8 cellular contexts compared by ENCODE assay signal in genomic region chr19:17289489-17289888, GRCh38. TPM values are rescaled to one million over a fixed set of nuclear protein-coding genes. Genes with fewer than 3 reads are reported as not detected.
DNase-seq lines count a peak whose midpoint lies in the region; ATAC-seq and TF ChIP-seq lines count a peak whose summit lies in the region.

No MANE protein-coding gene starts in this region.

- in situ Hi-C loops in KBM-7 (cut with MboI; ENCODE audit: low pct_unique_long_range_greater_than_20kb, low sequenced_read_pairs) (no loop called here), gastrocnemius medialis (cut with MboI; ENCODE audit: low sequenced_read_pairs in 4 of 4) (loop anchor here in 2 of 4 donors (5.0 to 25.0 kb wide), 3 partner anchors 85 to 527 kb away; no protein-coding TSS in a partner anchor)

- no peaks in the 10 kb centered on the region for H3K9me3 Mint-ChIP-seq in activated CD8-positive, alpha-beta memory T cell treated with anti-CD3 and anti-CD28 coated beads, Interleukin-2, amount 10 ng/mL, durations not matched to agents 7 days and 5 days (ENCODE audit: low read depth)

- no peaks in the 10 kb centered on the region for H3K27me3 ChIP-seq in gastrocnemius medialis

- DNase-seq in COLO668 (lab: John Stamatoyannopoulos, UW; ENCODE audit: unreplicated experiment), result peak; percentile 6
- peak; percentile 55 for DNase-seq in KBM-7
- peak; percentile 63 for DNase-seq in activated CD8-positive, alpha-beta memory T cell treated with anti-CD3 and anti-CD28 coated beads, Interleukin-2, amount 10 ng/mL, durations not matched to agents 7 days and 5 days
- peak; percentile 88 for DNase-seq in cardiac septum (ENCODE audit: low spot score)
- peak; percentile 23 to 61 for DNase-seq in gastrocnemius medialis
- DNase-seq in putamen (ENCODE audit: low spot score), result no peak
- DNase-seq in OCI-M2 (lab: John Stamatoyannopoulos, UW; ENCODE audit: unreplicated experiment), result no peak

- intact Hi-C loops in cardiac septum (cut with DNase I) (no loop called here), gastrocnemius medialis (cut with DNase I; ENCODE audit: low total_unique reads) (no loop called here)

- H3K9me3 ChIP-seq in gastrocnemius medialis, result no peaks in the 10 kb centered on the region

- no peaks in the 10 kb centered on the region for H3K36me3 ChIP-seq in gastrocnemius medialis

- ATAC-seq in activated CD8-positive, alpha-beta memory T cell treated with anti-CD3 and anti-CD28 coated beads, Interleukin-2, amount 10 ng/mL, durations not matched to agents 7 days and 5 days, result no peak
- ATAC-seq in gastrocnemius medialis (peak; percentile 49 to 60), GM19035 (IDR thresholded peaks at IDR 0.05; ENCODE audit: unreplicated experiment) (no peak)

- H3K27me3 Mint-ChIP-seq in activated CD8-positive, alpha-beta memory T cell treated with anti-CD3 and anti-CD28 coated beads, Interleukin-2, amount 10 ng/mL, durations not matched to agents 7 days and 5 days, result peaks cover 3% of the 10 kb centered on the region

- no peak overlapping the region for H3K4me3 ChIP-seq in gastrocnemius medialis

- no peak overlapping the region for H3K27ac Mint-ChIP-seq in activated CD8-positive, alpha-beta memory T cell treated with anti-CD3 and anti-CD28 coated beads, Interleukin-2, amount 10 ng/mL, durations not matched to agents 7 days and 5 days

- H3K4me1 ChIP-seq in gastrocnemius medialis, result peaks cover 0 to 11% of the 10 kb centered on the region in 2 donors

- peaks cover 11% of the 10 kb centered on the region for H3K4me1 Mint-ChIP-seq in activated CD8-positive, alpha-beta memory T cell treated with anti-CD3 and anti-CD28 coated beads, Interleukin-2, amount 10 ng/mL, durations not matched to agents 7 days and 5 days

- peak overlapping the region in 3 of 4 donors; percentile 43 to 49 (median 47) for H3K27ac ChIP-seq in gastrocnemius medialis

- no peak for TF ChIP-seq POLR2A in gastrocnemius medialis (IDR thresholded peaks at IDR 0.05)

- peaks cover 5% of the 10 kb centered on the region for H3K36me3 Mint-ChIP-seq in activated CD8-positive, alpha-beta memory T cell treated with anti-CD3 and anti-CD28 coated beads, Interleukin-2, amount 10 ng/mL, durations not matched to agents 7 days and 5 days

- H3K4me3 Mint-ChIP-seq in activated CD8-positive, alpha-beta memory T cell treated with anti-CD3 and anti-CD28 coated beads, Interleukin-2, amount 10 ng/mL, durations not matched to agents 7 days and 5 days, result no peak overlapping the region

- no peak for TF ChIP-seq CTCF in gastrocnemius medialis (IDR thresholded peaks at IDR 0.05 in 4 of 5, conservative IDR thresholded peaks at IDR 0.05 in 1 of 5)

- CTCF ChIA-PET in activated CD8-positive, alpha-beta memory T cell treated with anti-CD3 and anti-CD28 coated beads, Interleukin-2, amount 10 ng/mL, durations not matched to agents 7 days and 5 days (lab: Charles Lee), result interaction anchor here (0.7 kb wide), 2 partner anchors 44 to 68 kb away, joined by 3 read pairs; no protein-coding TSS in a partner anchor

RNA-seq across cellular contexts. Expression of gene ANKLE1, which starts 7.8 kb away (rescaled TPM):
- total RNA-seq in activated CD8-positive, alpha-beta memory T cell treated with anti-CD3 and anti-CD28 coated beads, Interleukin-2, amount 10 ng/mL, durations not matched to agents 7 days and 5 days, result 10 to 100 TPM in 1 of 2 experiments, 1 to 10 TPM in 1; 9.2 to 17.2 TPM
- total RNA-seq in cardiac septum, result 0.30 TPM
- 1 to 10 TPM in 1 of 4 donors, under 1 TPM in 1, not detected in 2; 0.11 to 1.4 TPM for total RNA-seq in gastrocnemius medialis

RNA-seq across cellular contexts. Expression of gene ABHD8, which starts 13.7 kb away (rescaled TPM):
- 10 to 100 TPM; 10.1 to 10.7 TPM for total RNA-seq in activated CD8-positive, alpha-beta memory T cell treated with anti-CD3 and anti-CD28 coated beads, Interleukin-2, amount 10 ng/mL, durations not matched to agents 7 days and 5 days
- 8.6 TPM for total RNA-seq in cardiac septum
- total RNA-seq in gastrocnemius medialis, result 10 to 100 TPM; 12.2 to 25.0 (median 19.8) TPM

RNA-seq across cellular contexts. Expression of gene MRPL34, which starts 16.2 kb away (rescaled TPM):
- total RNA-seq in activated CD8-positive, alpha-beta memory T cell treated with anti-CD3 and anti-CD28 coated beads, Interleukin-2, amount 10 ng/mL, durations not matched to agents 7 days and 5 days, result 100 to 1,000 TPM in 1 of 2 experiments, 10 to 100 TPM in 1; 94.7 to 115 TPM
- 136 TPM for total RNA-seq in cardiac septum
- 100 to 1,000 TPM; 145 to 369 (median 249) TPM for total RNA-seq in gastrocnemius medialis

RNA-seq across cellular contexts. Expression of gene DDA1, which starts 19.9 kb away (rescaled TPM):
- 10 to 100 TPM; 47.7 to 58.9 TPM for total RNA-seq in activated CD8-positive, alpha-beta memory T cell treated with anti-CD3 and anti-CD28 coated beads, Interleukin-2, amount 10 ng/mL, durations not matched to agents 7 days and 5 days
- total RNA-seq in cardiac septum (38.8 TPM), gastrocnemius medialis (10 to 100 TPM; 18.7 to 40.0 (median 27.0) TPM)

RNA-seq across cellular contexts. Expression of gene BABAM1, which starts 22.2 kb away (rescaled TPM):
- total RNA-seq in activated CD8-positive, alpha-beta memory T cell treated with anti-CD3 and anti-CD28 coated beads, Interleukin-2, amount 10 ng/mL, durations not matched to agents 7 days and 5 days, result 100 to 1,000 TPM; 113 to 117 TPM
- total RNA-seq in cardiac septum, result 70.5 TPM
- total RNA-seq in gastrocnemius medialis, result 100 to 1,000 TPM in 2 of 4 donors, 10 to 100 TPM in 2; 86.3 to 120 (median 99.4) TPM

Comparison
In these comparisons a context has a peak if more than half of its experiments do, and no peak if none do; other contexts are left out.
1. DNase-seq: peak in COLO668 (single experiment), KBM-7 (single experiment), activated CD8-positive, alpha-beta memory T cell treated with anti-CD3 and anti-CD28 coated beads, Interleukin-2, amount 10 ng/mL, durations not matched to agents 7 days and 5 days (single experiment), cardiac septum (single experiment) and gastrocnemius medialis (2 of 2); none in putamen (single experiment) and OCI-M2 (single experiment).
2. ATAC-seq: peak in gastrocnemius medialis (2 of 2); none in activated CD8-positive, alpha-beta memory T cell treated with anti-CD3 and anti-CD28 coated beads, Interleukin-2, amount 10 ng/mL, durations not matched to agents 7 days and 5 days (single experiment) and GM19035 (single experiment).